8 cellular contexts compared by ENCODE assay signal in the genomic region with DNA sequence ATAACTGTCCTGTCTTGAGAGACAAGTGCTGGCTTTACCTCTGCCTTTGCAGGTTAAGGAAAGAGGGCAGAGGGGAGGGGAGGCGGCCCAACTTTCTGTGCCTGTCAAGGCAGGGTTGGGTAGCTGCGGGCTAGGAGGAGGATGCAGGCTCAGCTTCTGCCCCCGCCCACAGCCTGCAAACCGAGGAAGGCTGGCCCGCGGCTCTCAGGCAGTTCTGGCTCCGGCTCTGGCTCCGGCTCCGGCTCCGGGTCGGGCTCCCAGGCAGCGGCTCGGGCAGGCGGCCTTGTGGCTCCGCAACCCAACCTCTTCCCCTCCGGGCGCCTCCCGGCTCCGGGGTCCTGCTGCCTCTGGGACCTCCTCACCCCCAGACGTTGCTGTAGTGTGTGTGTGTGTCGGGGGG.
DNase-seq lines count a peak whose midpoint lies in the region; ATAC-seq and TF ChIP-seq lines count a peak whose summit lies in the region.

No MANE protein-coding gene starts in this region.

- H3K27ac Mint-ChIP-seq in activated CD4-positive, alpha-beta T cell treated with anti-CD3 and anti-CD28 coated beads for 36 hours = no peak overlapping the region

- DNase-seq in activated CD4-positive, alpha-beta T cell treated with anti-CD3 and anti-CD28 coated beads for 36 hours = peak; percentile 46
- DNase-seq in activated CD4-positive, alpha-beta T cell treated with anti-CD3 and anti-CD28 coated beads for 1 hour = no peak
- no peak for DNase-seq in astrocyte of the spinal cord (ENCODE audit: low read depth, low spot score)
- DNase-seq in iPS-NIHi7 (ENCODE audit: extremely low spot score) = peak; percentile 62
- no peak for DNase-seq in amniotic stem cell (lab: John Stamatoyannopoulos, UW)
- DNase-seq in NCI-H510A (lab: John Stamatoyannopoulos, UW) = no peak

- H3K9me3 ChIP-seq in subcutaneous abdominal adipose tissue (ENCODE audit: control insufficient read depth in 5 of 5, low read length in 5 of 5) = no peaks in the 10 kb centered on the region

- CTCF ChIA-PET in activated CD4-positive, alpha-beta T cell treated with anti-CD3 and anti-CD28 coated beads for 36 hours (lab: Charles Lee) = interaction anchor here (0.6 to 1.2 kb wide), 2 partner anchors 17 to 62 kb away, joined by 3 read pairs; no protein-coding TSS in a partner anchor

- H3K9me3 Mint-ChIP-seq in activated CD4-positive, alpha-beta T cell treated with anti-CD3 and anti-CD28 coated beads for 36 hours (ENCODE audit: low read depth) = no peaks in the 10 kb centered on the region

- H3K4me3 Mint-ChIP-seq in activated CD4-positive, alpha-beta T cell treated with anti-CD3 and anti-CD28 coated beads for 36 hours = peak overlapping the region; percentile 62

- H3K4me1 Mint-ChIP-seq in activated CD4-positive, alpha-beta T cell treated with anti-CD3 and anti-CD28 coated beads for 36 hours = peaks cover 23% of the 10 kb centered on the region

- peak overlapping the region in 1 of 5 donors; percentile 64 for H3K9ac ChIP-seq in subcutaneous abdominal adipose tissue (ENCODE audit: low read length in 5 of 5)

- H3K4me1 ChIP-seq in subcutaneous abdominal adipose tissue (ENCODE audit: control insufficient read depth in 5 of 5, insufficient read depth in 5 of 5, low read length in 5 of 5) = peaks cover 2 to 45% (median 20%) of the 10 kb centered on the region in 5 donors

- H3K4me3 ChIP-seq in astrocyte of the spinal cord (ENCODE audit: low read depth, low read length) (peak overlapping the region; percentile 30), subcutaneous abdominal adipose tissue (ENCODE audit: low read depth in 1 of 5, low read length in 5 of 5) (peak overlapping the region; percentile 41 to 67 (median 63))

- no peaks in the 10 kb centered on the region for H3K36me3 Mint-ChIP-seq in activated CD4-positive, alpha-beta T cell treated with anti-CD3 and anti-CD28 coated beads for 36 hours (ENCODE audit: low read depth)

- peaks cover 0 to 4% (median 0%) of the 10 kb centered on the region in 5 donors for H3K27me3 ChIP-seq in subcutaneous abdominal adipose tissue (ENCODE audit: control insufficient read depth in 5 of 5, insufficient read depth in 4 of 5, low read length in 5 of 5)

- peak; percentile 35 for ATAC-seq in activated CD4-positive, alpha-beta T cell treated with anti-CD3 and anti-CD28 coated beads for 36 hours
- ATAC-seq in HG03521 (IDR thresholded peaks at IDR 0.05; ENCODE audit: unreplicated experiment) = no peak

- H3K36me3 ChIP-seq in subcutaneous abdominal adipose tissue (ENCODE audit: control insufficient read depth in 5 of 5, insufficient read depth in 5 of 5, low read length in 5 of 5) = no peaks in the 10 kb centered on the region

- no peak for TF ChIP-seq CTCF in astrocyte of the spinal cord (IDR thresholded peaks at IDR 0.05; ENCODE audit: low read depth, low read length)

- in situ Hi-C loops in astrocyte of the spinal cord (cut with HindIII; ENCODE audit: low sequenced_read_pairs) = no loop called here

- H3K27ac ChIP-seq in subcutaneous abdominal adipose tissue (ENCODE audit: low read depth, low read length) = peak overlapping the region; percentile 81

- POLR2A ChIA-PET in activated CD4-positive, alpha-beta T cell treated with anti-CD3 and anti-CD28 coated beads for 36 hours (lab: Charles Lee) = no interaction called here

- peaks cover 55% of the 10 kb centered on the region for H3K27me3 Mint-ChIP-seq in activated CD4-positive, alpha-beta T cell treated with anti-CD3 and anti-CD28 coated beads for 36 hours

- intact Hi-C loops in activated CD4-positive, alpha-beta T cell treated with anti-CD3 and anti-CD28 coated beads for 36 hours (cut with DNase I, micrococcal nuclease) = no loop called here

Comparison
In these comparisons a context has a peak if more than half of its experiments do, and no peak if none do; other contexts are left out.
1. DNase-seq: peak in activated CD4-positive, alpha-beta T cell treated with anti-CD3 and anti-CD28 coated beads for 36 hours (single experiment) and iPS-NIHi7 (single experiment); none in activated CD4-positive, alpha-beta T cell treated with anti-CD3 and anti-CD28 coated beads for 1 hour (single experiment), astrocyte of the spinal cord (single experiment), amniotic stem cell (single experiment) and NCI-H510A (single experiment).